ENCODE assay signal across 26 cellular contexts in genomic region chr21:17650301-17650700, GRCh38.
"Had no signal": no experiment of that assay in that cellular context is flagged by ENCODE, and none has a peak within 500 bp of the region (broad histone marks: within the 10 kb centered on the region; RNA-seq: fewer than 3 reads in every experiment).

No MANE protein-coding gene starts in this region.

- H3K36me3 ChIP-seq: left lung, ovary, right atrium auricular region, stomach, thyroid gland, transverse colon, upper lobe of left lung, vagina had no signal

- DNase-seq: hypothalamus; immature natural killer cell; kidney; left colon; left lung; mesendoderm; naive B cell; natural killer cell; nephron progenitor cell; ovary; stimulated activated CD4-positive, alpha-beta T cell treated with anti-CD3 and anti-CD28 coated beads, Interleukin-12 subunit alpha, Interleukin-12 subunit beta, amount 100 ng/mL, for 4 hours; stimulated activated CD4-positive, alpha-beta T cell treated with anti-CD3 and anti-CD28 coated beads, Interleukin-15, amount 100 ng/mL, for 24 hours; stimulated activated CD4-positive, alpha-beta T cell treated with anti-CD3 and anti-CD28 coated beads, Interleukin-2, amount 100 ng/mL, for 24 hours; stimulated activated CD4-positive, alpha-beta T cell treated with anti-CD3 and anti-CD28 coated beads, Interleukin-4, amount 100 ng/mL, for 1 hour; stimulated activated naive B cell treated with anti-CD40 and anti-IgM and Interleukin-4, amounts not matched to agents 10 μg/mL and 1 μg/mL and 100 μg/mL, for 72 hours; stimulated activated naive CD8-positive, alpha-beta T cell treated with anti-CD3 and anti-CD28 coated beads, Interleukin-15, Interleukin-2, amounts not matched to agents 100 U/mL and 50 U/mL, for 24 hours; stomach; testis; thyroid gland; transverse colon; upper lobe of left lung had no signal

- H3K4me1 ChIP-seq: left lung, right atrium auricular region, stomach, testis, thyroid gland, transverse colon, upper lobe of left lung, vagina had no signal

- H3K27me3 ChIP-seq: left lung, ovary, right atrium auricular region, stomach, testis, thyroid gland, transverse colon, upper lobe of left lung, vagina had no signal

- H3K4me3 ChIP-seq: left lung, lung, ovary, right atrium auricular region, skin epidermis, stomach, testis, thyroid gland, transverse colon, upper lobe of left lung, vagina had no signal

- H3K9me3 ChIP-seq: ovary, right atrium auricular region, testis, thyroid gland, upper lobe of left lung had no signal

- H3K27ac ChIP-seq: left lung, ovary, right atrium auricular region, skin epidermis, stomach, testis, thyroid gland, transverse colon, upper lobe of left lung, vagina had no signal

- ATAC-seq: left colon; left lung; natural killer cell; sciatic nerve; stimulated activated naive B cell treated with anti-CD40 and anti-IgM and Interleukin-4, amounts not matched to agents 10 μg/mL and 1 μg/mL and 100 μg/mL, for 72 hours; stimulated activated naive CD8-positive, alpha-beta T cell treated with anti-CD3 and anti-CD28 coated beads, Interleukin-15, Interleukin-2, amounts not matched to agents 100 U/mL and 50 U/mL, for 24 hours had no signal
